Comparison of ENCODE assay signal across 9 cellular contexts in genomic region chr11:71449596-71449995, GRCh38. TPM values are rescaled to one million over a fixed set of nuclear protein-coding genes. Genes with fewer than 3 reads are reported as not detected.
DNase-seq lines count a peak whose midpoint lies in the region; ATAC-seq and TF ChIP-seq lines count a peak whose summit lies in the region.
"Had no signal": no experiment of that assay in that cellular context is flagged by ENCODE, and none has a peak within 500 bp of the region (broad histone marks: within the 10 kb centered on the region; RNA-seq: fewer than 3 reads in every experiment).

No MANE protein-coding gene starts in this region.

- 0 out of 2 replicates have a peak overlapping the region, but pooled peaks have one; percentile 62 for H3K27ac ChIP-seq in BLaER1

- TF ChIP-seq CTCF in Loucy (conservative IDR thresholded peaks at IDR 0.05; ENCODE audit: low read length) (no peak), chondrocyte (IDR thresholded peaks at IDR 0.05) (no peak)

- peak overlapping the region; percentile 95 for H3K4me2 ChIP-seq in BLaER1
- peak overlapping the region; percentile 85 for H3K4me2 ChIP-seq in Loucy (ENCODE audit: low read depth, low read length, poor library complexity, severe bottlenecking)

- ATAC-seq in naive B cell (ENCODE audit: low read depth in 2 of 2) (no peak), GM19395 (IDR thresholded peaks at IDR 0.05; ENCODE audit: unreplicated experiment) (no peak)

- peaks cover 68% of the 10 kb centered on the region for H3K79me2 ChIP-seq in Loucy (ENCODE audit: insufficient read depth, low read length)

- H3K36me3 Mint-ChIP-seq in chondrocyte (ENCODE audit: low read depth) (peaks cover 11% of the 10 kb centered on the region), naive B cell (peaks cover 8 to 20% of the 10 kb centered on the region in 2 donors)

- H3F3A ChIP-seq in Loucy (ENCODE audit: low read depth) = peaks cover 4% of the 10 kb centered on the region; the same call in 1 of the 2 replicates

- DNase-seq in chondrocyte (ENCODE audit: low spot score) = no peak
- no peak for DNase-seq in naive B cell
- no peak for DNase-seq in cortex of kidney (lab: John Stamatoyannopoulos, UW)
- DNase-seq in NCI-H1105 (lab: John Stamatoyannopoulos, UW) = no peak
- no peak for DNase-seq in DMS153 treated with DMSO at 0.1 percent for 48 hours (lab: John Stamatoyannopoulos, UW; ENCODE audit: unreplicated experiment)
- DNase-seq: activated CD4-positive, alpha-beta T cell treated with anti-CD3 and anti-CD28 coated beads for 48 hours had no signal

- H3K9me3 Mint-ChIP-seq in chondrocyte (ENCODE audit: low read depth) (peaks cover 7% of the 10 kb centered on the region), naive B cell (peaks cover 0 to 10% (median 5%) of the 10 kb centered on the region in 7 donors)

- H2AFZ ChIP-seq in Loucy (ENCODE audit: low read length) = 0 out of 2 replicates have a peak overlapping the region, but pooled peaks have one; percentile 92

- H3K4me3 Mint-ChIP-seq in chondrocyte (ENCODE audit: unreplicated experiment) = peak overlapping the region; percentile 90
- H3K4me3 Mint-ChIP-seq in naive B cell = peak overlapping the region; percentile 81 to 95 (median 90)

- H3K9me3 ChIP-seq in BLaER1 = peaks cover 17% of the 10 kb centered on the region
- H3K9me3 ChIP-seq in Loucy (ENCODE audit: insufficient read depth, low read depth, low read length) = peaks cover 3% of the 10 kb centered on the region; the same call in 1 of the 2 replicates

- peak overlapping the region; percentile 82 for H3K9ac ChIP-seq in BLaER1
- peak overlapping the region; percentile 83 for H3K9ac ChIP-seq in Loucy (ENCODE audit: low read depth, low read length, poor library complexity, severe bottlenecking)

- peaks cover 15% of the 10 kb centered on the region for H4K20me1 ChIP-seq in BLaER1
- peaks cover 3% of the 10 kb centered on the region for H4K20me1 ChIP-seq in Loucy (ENCODE audit: insufficient read depth, low read length, poor library complexity, severe bottlenecking)

- H3K4me1 ChIP-seq in BLaER1 = peaks cover 62% of the 10 kb centered on the region
- peaks cover 42% of the 10 kb centered on the region for H3K4me1 ChIP-seq in Loucy (ENCODE audit: insufficient read depth, low read length, poor library complexity, severe bottlenecking)

- H3K9me2 ChIP-seq in Loucy (replicated peaks; ENCODE audit: low read depth, low read length) = no peaks in the 10 kb centered on the region

- H3K27me3 Mint-ChIP-seq in chondrocyte (ENCODE audit: low read depth) = no peaks in the 10 kb centered on the region
- no peaks in the 10 kb centered on the region for H3K27me3 Mint-ChIP-seq in naive B cell

- peak overlapping the region; percentile 78 for H3K4me3 ChIP-seq in BLaER1
- H3K4me3 ChIP-seq in Loucy (ENCODE audit: low read length, poor library complexity, severe bottlenecking) = peak overlapping the region; percentile 90

- H3K36me3 ChIP-seq in BLaER1 = peaks cover 27% of the 10 kb centered on the region
- H3K36me3 ChIP-seq in Loucy (ENCODE audit: insufficient read depth, low read length) = peaks cover 5% of the 10 kb centered on the region; the same call in 1 of the 2 replicates

- H3K27ac Mint-ChIP-seq in chondrocyte (ENCODE audit: unreplicated experiment) (peak overlapping the region; percentile 80), naive B cell (peak overlapping the region; percentile 34 to 84 (median 66))

- H3K4me1 Mint-ChIP-seq in chondrocyte (ENCODE audit: low read depth) = peaks cover 48% of the 10 kb centered on the region
- peaks cover 32 to 52% (median 47%) of the 10 kb centered on the region in 3 donors for H3K4me1 Mint-ChIP-seq in naive B cell

- H3K27me3 ChIP-seq in BLaER1 = no peaks in the 10 kb centered on the region
- H3K27me3 ChIP-seq in Loucy (ENCODE audit: insufficient read depth, low read length, poor library complexity, severe bottlenecking) = no peaks in the 10 kb centered on the region

RNA-seq across cellular contexts. Expression of gene DHCR7, which starts 1.4 kb away (rescaled TPM):
- total RNA-seq in chondrocyte = 44.4 to 58.7 TPM (median 57.5 TPM) in 3 replicates
- 10 to 100 TPM; 10.2 to 19.0 (median 15.3) TPM for polyA plus RNA-seq in naive B cell (ENCODE audit: low read depth in 6 of 6)

RNA-seq across cellular contexts. Expression of gene NADSYN1, which starts 3.4 kb away (rescaled TPM):
- 38.8 to 47.5 TPM (median 41.4 TPM) in 3 replicates for total RNA-seq in chondrocyte
- polyA plus RNA-seq in naive B cell (ENCODE audit: low read depth in 6 of 6) = 10 to 100 TPM; 22.2 to 41.6 (median 32.1) TPM
